Comparison of ENCODE assay signal across 3 cellular contexts in genomic region chr19:48290341-48290922, GRCh38.
A peak's percentile ranks its signal among the peaks of the same experiment; 100 is the strongest.
TF ChIP-seq lines count a peak whose summit lies in the region.

No MANE protein-coding gene starts in this region.

TF ChIP-seq in A549, 52 proteins besides CTCF, POLR2A, EP300 and RAD21:
- TF ChIP-seq HES2 (IDR thresholded peaks at IDR 0.05) (no peak), FOSL2 (IDR thresholded peaks at IDR 0.05) (no peak), FOSL2 (CRISPR knock-in tag; IDR thresholded peaks at IDR 0.05) (peak; percentile 52; the same call in 1 of the 2 replicates)

TF ChIP-seq in HEK293, 187 proteins besides CTCF, POLR2A, EP300 and RAD21:
- TF ChIP-seq ZNF48 (tag by site-specific recombination; IDR thresholded peaks at IDR 0.05) (no peak), MZF1 (tag by site-specific recombination; IDR thresholded peaks at IDR 0.05; ENCODE audit: borderline replicate concordance) (no peak), SCRT2 (tag by site-specific recombination; IDR thresholded peaks at IDR 0.05) (no peak), ZNF670 (tag by site-specific recombination; IDR thresholded peaks at IDR 0.05; ENCODE audit: low read depth) (no peak), ZNF621 (tag by site-specific recombination; IDR thresholded peaks at IDR 0.05) (no peak), TSHZ1 (tag by site-specific recombination; IDR thresholded peaks at IDR 0.05; ENCODE audit: borderline replicate concordance) (no peak), ZNF174 (tag by site-specific recombination; IDR thresholded peaks at IDR 0.05) (no peak), ZNF548 (tag by site-specific recombination; IDR thresholded peaks at IDR 0.05) (no peak), ZIC2 (tag by site-specific recombination; IDR thresholded peaks at IDR 0.05) (no peak), BCL6B (tag by site-specific recombination; IDR thresholded peaks at IDR 0.05) (no peak), ZNF704 (tag by site-specific recombination; IDR thresholded peaks at IDR 0.05) (no peak), PRDM10 (tag by site-specific recombination; IDR thresholded peaks at IDR 0.05) (no peak), KLF16 (tag by site-specific recombination; IDR thresholded peaks at IDR 0.05) (no peak), OSR2 (tag by site-specific recombination; IDR thresholded peaks at IDR 0.05) (no peak)

TF ChIP-seq in GM12878, 131 proteins besides CTCF, POLR2A, EP300 and RAD21:
- no peak for TF ChIP-seq ATF7 (IDR thresholded peaks at IDR 0.05; ENCODE audit: low read depth)
- no peak for TF ChIP-seq ASH2L (IDR thresholded peaks at IDR 0.05; ENCODE audit: borderline replicate concordance, low read depth)
- TF ChIP-seq SP1 (IDR thresholded peaks at IDR 0.05; ENCODE audit: low read depth, low read length), result no peak
- no peak for TF ChIP-seq SUZ12 (IDR thresholded peaks at IDR 0.05; ENCODE audit: unreplicated experiment)
- no peak for TF ChIP-seq DPF2 (IDR thresholded peaks at IDR 0.05)
- TF ChIP-seq ZZZ3 (IDR thresholded peaks at IDR 0.05; ENCODE audit: control insufficient read depth, insufficient read length, low read depth), result no peak
- no peak for TF ChIP-seq NR2C1 (IDR thresholded peaks at IDR 0.05)
- TF ChIP-seq RFX5 (IDR thresholded peaks at IDR 0.05; ENCODE audit: low read depth, low read length), result no peak
- TF ChIP-seq EED (IDR thresholded peaks at IDR 0.05; ENCODE audit: low read depth), result no peak
- no peak for TF ChIP-seq KLF5 (IDR thresholded peaks at IDR 0.05; ENCODE audit: partially characterized antibody)
- no peak for TF ChIP-seq POLR2AphosphoS2 (IDR thresholded peaks at IDR 0.05; ENCODE audit: low read depth, low read length)
- no peak for TF ChIP-seq STAT1 (conservative IDR thresholded peaks at IDR 0.05)
- TF ChIP-seq ZBTB40 (IDR thresholded peaks at IDR 0.05; ENCODE audit: borderline replicate concordance), result no peak
- TF ChIP-seq MYC (IDR thresholded peaks at IDR 0.05; ENCODE audit: insufficient read depth, insufficient read length, insufficient replicate concordance, low read length, severe bottlenecking), result no peak
- no peak for TF ChIP-seq GABPA (IDR thresholded peaks at IDR 0.05; ENCODE audit: low read depth)
